8 cellular contexts compared by ENCODE assay signal in the genomic region with DNA sequence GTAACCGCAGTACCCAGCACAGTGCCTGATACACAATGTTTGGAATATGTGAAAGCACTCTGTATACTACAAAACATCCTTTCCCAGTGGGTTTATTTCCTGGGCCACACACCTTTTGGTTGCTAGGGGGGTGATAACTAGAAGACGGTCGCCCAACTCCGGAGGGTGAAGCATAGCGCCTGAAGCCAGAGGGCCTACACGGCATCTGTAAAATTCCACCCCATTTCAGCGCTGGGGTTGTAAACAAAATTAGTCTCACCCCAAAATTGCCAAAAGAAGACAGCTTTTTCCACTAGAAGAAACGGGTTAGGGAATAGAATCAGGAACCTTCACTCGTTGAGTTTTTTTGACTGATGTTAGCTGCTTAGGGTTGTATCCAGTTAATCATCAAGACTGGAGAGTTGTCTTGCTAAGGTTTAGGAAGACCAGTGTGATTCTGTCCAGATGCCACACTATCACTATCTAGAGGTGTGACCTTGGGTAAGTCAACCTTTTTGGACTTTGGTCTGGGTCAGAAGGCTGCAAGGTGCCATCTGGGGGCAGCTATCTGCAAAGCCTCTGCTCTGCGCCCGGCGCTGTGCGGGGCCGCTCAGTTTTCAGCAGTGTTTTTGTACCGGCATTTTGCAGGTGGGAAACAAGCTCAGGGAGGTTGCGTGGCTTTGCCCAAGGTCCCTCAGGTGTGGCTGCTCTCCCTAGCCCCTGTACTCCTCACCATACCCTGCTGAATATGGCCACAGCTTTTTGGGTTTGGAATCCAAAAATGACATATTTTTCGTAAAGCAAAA. TPM values are rescaled to one million over a fixed set of nuclear protein-coding genes. Genes with fewer than 3 reads are reported as not detected.
DNase-seq lines count a peak whose midpoint lies in the region; ATAC-seq and TF ChIP-seq lines count a peak whose summit lies in the region.

No MANE protein-coding gene starts in this region.

- H3K36me3 Mint-ChIP-seq in activated CD4-positive, alpha-beta T cell treated with anti-CD3 and anti-CD28 coated beads, Interleukin-2, amount 10 ng/mL, durations not matched to agents 24 days and 14 days (ENCODE audit: low read depth): peaks cover 4% of the 10 kb centered on the region

- intact Hi-C loops in activated CD4-positive, alpha-beta T cell treated with anti-CD3 and anti-CD28 coated beads, Interleukin-2, amount 10 ng/mL, durations not matched to agents 24 days and 14 days (cut with micrococcal nuclease): no loop called here
- intact Hi-C loops in ascending aorta (cut with DNase I): no loop called here

- H3K4me3 Mint-ChIP-seq in activated CD4-positive, alpha-beta T cell treated with anti-CD3 and anti-CD28 coated beads, Interleukin-2, amount 10 ng/mL, durations not matched to agents 24 days and 14 days: peak overlapping the region; percentile 93

- no peak for ATAC-seq in thoracic aorta (ENCODE audit: insufficient number of reproducible peaks, low FRiP score, low read depth)
- ATAC-seq in omental fat pad (ENCODE audit: low FRiP score): no peak

- no peak for TF ChIP-seq RAD21 in liver (IDR thresholded peaks at IDR 0.05)

- TF ChIP-seq CTCF in ascending aorta (IDR thresholded peaks at IDR 0.05) (no peak), liver (IDR thresholded peaks at IDR 0.05; ENCODE audit: low read depth, low read length, missing input control) (no peak), thoracic aorta (IDR thresholded peaks at IDR 0.05) (no peak), omental fat pad (IDR thresholded peaks at IDR 0.05) (no peak)

- H3K36me3 ChIP-seq in ascending aorta (peaks cover 0 to 5% of the 10 kb centered on the region in 2 donors), liver (ENCODE audit: control insufficient read depth in 4 of 4, insufficient read depth in 3 of 4, low read depth in 1 of 4, low read length in 3 of 4) (peaks cover 0 to 1% (median 0%) of the 10 kb centered on the region in 4 donors), thoracic aorta (no peaks in the 10 kb centered on the region)

- peak overlapping the region; percentile 94 to 97 for H3K27ac ChIP-seq in ascending aorta
- H3K27ac ChIP-seq in liver (ENCODE audit: low read depth in 1 of 2, low read length in 2 of 2): peak overlapping the region in 1 of 2 donors; percentile 91
- peak overlapping the region; percentile 75 to 97 for H3K27ac ChIP-seq in thoracic aorta

- H3K27me3 Mint-ChIP-seq in activated CD4-positive, alpha-beta T cell treated with anti-CD3 and anti-CD28 coated beads, Interleukin-2, amount 10 ng/mL, durations not matched to agents 24 days and 14 days: no peaks in the 10 kb centered on the region

- no peaks in the 10 kb centered on the region for H3K27me3 ChIP-seq in ascending aorta
- no peaks in the 10 kb centered on the region for H3K27me3 ChIP-seq in liver (ENCODE audit: control insufficient read depth in 4 of 4, insufficient read depth in 4 of 4, low read length in 3 of 4)
- H3K27me3 ChIP-seq in thoracic aorta (replicated peaks; ENCODE audit: insufficient read depth): no peaks in the 10 kb centered on the region

- WGBS in liver: 92% methylated on average over 17 of the region's 17 CpGs

- H3K27ac Mint-ChIP-seq in activated CD4-positive, alpha-beta T cell treated with anti-CD3 and anti-CD28 coated beads, Interleukin-2, amount 10 ng/mL, durations not matched to agents 24 days and 14 days: peak overlapping the region; percentile 88

- H3K4me3 ChIP-seq in ascending aorta: peak overlapping the region; percentile 88 to 94
- H3K4me3 ChIP-seq in liver (ENCODE audit: low read depth in 1 of 3, low read length in 3 of 3): peak overlapping the region in 1 of 3 donors; percentile 91
- peak overlapping the region; percentile 69 for H3K4me3 ChIP-seq in thoracic aorta

- no peaks in the 10 kb centered on the region for H3K9me3 Mint-ChIP-seq in activated CD4-positive, alpha-beta T cell treated with anti-CD3 and anti-CD28 coated beads, Interleukin-2, amount 10 ng/mL, durations not matched to agents 24 days and 14 days

- H3K9me3 ChIP-seq in ascending aorta (no peaks in the 10 kb centered on the region), liver (ENCODE audit: control insufficient read depth in 4 of 4, low read length in 3 of 4) (no peaks in the 10 kb centered on the region), thoracic aorta (no peaks in the 10 kb centered on the region)

- H3K4me1 ChIP-seq in ascending aorta: peaks cover 10 to 18% of the 10 kb centered on the region in 2 donors
- peaks cover 4 to 48% (median 37%) of the 10 kb centered on the region in 4 donors for H3K4me1 ChIP-seq in liver (ENCODE audit: control insufficient read depth in 4 of 4, insufficient read depth in 4 of 4, low read length in 3 of 4)
- peaks cover 5 to 45% of the 10 kb centered on the region in 2 donors for H3K4me1 ChIP-seq in thoracic aorta (ENCODE audit: control insufficient read depth in 1 of 2, low read depth in 2 of 2)

- H3K4me1 Mint-ChIP-seq in activated CD4-positive, alpha-beta T cell treated with anti-CD3 and anti-CD28 coated beads, Interleukin-2, amount 10 ng/mL, durations not matched to agents 24 days and 14 days: peaks cover 38% of the 10 kb centered on the region

- peak overlapping the region; percentile 49 to 92 for H3K9ac ChIP-seq in liver (ENCODE audit: low read depth in 1 of 2, low read length in 2 of 2)

- no peak for DNase-seq in activated CD4-positive, alpha-beta T cell treated with anti-CD3 and anti-CD28 coated beads, Interleukin-2, amount 10 ng/mL, durations not matched to agents 24 days and 14 days
- no peak for DNase-seq in activated CD4-positive, alpha-beta T cell treated with anti-CD3 and anti-CD28 coated beads for 48 hours
- DNase-seq in ascending aorta (ENCODE audit: low spot score in 2 of 2) (no peak), thoracic aorta (ENCODE audit: low spot score) (no peak), DMS79 treated with DMSO at 0.1 percent for 48 hours (lab: John Stamatoyannopoulos, UW) (no peak), omental fat pad (ENCODE audit: low spot score) (no peak)
- no peak for DNase-seq in activated CD4-positive, alpha-beta T cell treated with anti-CD3 and anti-CD28 coated beads, Interleukin-2, amount 50 U/mL, for 4 hours

TF ChIP-seq in liver, 16 proteins besides CTCF, POLR2A, EP300 and RAD21:
- TF ChIP-seq NR2F2 (IDR thresholded peaks at IDR 0.05) (no peak), TAF1 (conservative IDR thresholded peaks at IDR 0.05) (no peak), SP1 (IDR thresholded peaks at IDR 0.05) (peak; percentile 36), HNF4A (conservative IDR thresholded peaks at IDR 0.05) (peak; percentile 68 to 87), JUND (IDR thresholded peaks at IDR 0.05) (no peak), RXRA (IDR thresholded peaks at IDR 0.05) (peak in 1 of 2 donors; percentile 61), EGR1 (IDR thresholded peaks at IDR 0.05; ENCODE audit: low read depth in 2 of 2) (no peak)
- TF ChIP-seq, protein P1, sequence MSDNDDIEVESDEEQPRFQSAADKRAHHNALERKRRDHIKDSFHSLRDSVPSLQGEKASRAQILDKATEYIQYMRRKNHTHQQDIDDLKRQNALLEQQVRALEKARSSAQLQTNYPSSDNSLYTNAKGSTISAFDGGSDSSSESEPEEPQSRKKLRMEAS (IDR thresholded peaks at IDR 0.05): no peak

RNA-seq across cellular contexts. Expression of a gene that starts 1.3 kb away (rescaled TPM):
- total RNA-seq in activated CD4-positive, alpha-beta T cell treated with anti-CD3 and anti-CD28 coated beads, Interleukin-2, amount 10 ng/mL, durations not matched to agents 24 days and 14 days: 18.3 and 20.9 TPM in 2 replicates
- total RNA-seq in ascending aorta: 11.0 TPM
- 1 to 10 TPM; 5.3 to 5.6 TPM for total RNA-seq in liver
- 1 to 10 TPM; 3.1 to 3.3 TPM for polyA plus RNA-seq in liver
- 1 to 10 TPM; 4.2 to 7.0 TPM for total RNA-seq in thoracic aorta
- 10 to 100 TPM in 1 of 4 donors, 1 to 10 TPM in 3; 3.8 to 12.6 (median 8.1) TPM for total RNA-seq in omental fat pad

RNA-seq across cellular contexts. Expression of a gene that starts 15.9 kb away (rescaled TPM):
- 6.9 and 7.6 TPM in 2 replicates for total RNA-seq in activated CD4-positive, alpha-beta T cell treated with anti-CD3 and anti-CD28 coated beads, Interleukin-2, amount 10 ng/mL, durations not matched to agents 24 days and 14 days
- total RNA-seq in ascending aorta (17.6 TPM), liver (1 to 10 TPM; 2.4 to 6.4 TPM), thoracic aorta (10 to 100 TPM; 15.0 to 41.0 TPM), omental fat pad (10 to 100 TPM; 11.6 to 21.9 (median 12.6) TPM)
- polyA plus RNA-seq in liver: 1 to 10 TPM; 2.8 to 2.9 TPM

RNA-seq across cellular contexts. Expression of a gene that starts 41.8 kb away (rescaled TPM):
- 43.7 and 46.2 TPM in 2 replicates for total RNA-seq in activated CD4-positive, alpha-beta T cell treated with anti-CD3 and anti-CD28 coated beads, Interleukin-2, amount 10 ng/mL, durations not matched to agents 24 days and 14 days
- total RNA-seq in ascending aorta (6.8 TPM), liver (10 to 100 TPM; 25.1 to 30.1 TPM), thoracic aorta (10 to 100 TPM; 32.5 to 36.5 TPM), omental fat pad (10 to 100 TPM; 20.0 to 39.8 (median 34.7) TPM)
- polyA plus RNA-seq in liver: 10 to 100 TPM; 30.3 to 34.6 TPM

RNA-seq across cellular contexts. Expression of a gene that starts 41.9 kb away (rescaled TPM):
- total RNA-seq in activated CD4-positive, alpha-beta T cell treated with anti-CD3 and anti-CD28 coated beads, Interleukin-2, amount 10 ng/mL, durations not matched to agents 24 days and 14 days: 6.4 and 7.4 TPM in 2 replicates
- total RNA-seq in ascending aorta (27.0 TPM), liver (10 to 100 TPM in 1 of 2 donors, 1 to 10 TPM in 1; 6.3 to 12.6 TPM), thoracic aorta (10 to 100 TPM; 36.5 to 41.3 TPM), omental fat pad (10 to 100 TPM; 12.7 to 46.0 (median 17.9) TPM)
- 1 to 10 TPM; 2.0 to 4.1 TPM for polyA plus RNA-seq in liver
